In the genomic region with DNA sequence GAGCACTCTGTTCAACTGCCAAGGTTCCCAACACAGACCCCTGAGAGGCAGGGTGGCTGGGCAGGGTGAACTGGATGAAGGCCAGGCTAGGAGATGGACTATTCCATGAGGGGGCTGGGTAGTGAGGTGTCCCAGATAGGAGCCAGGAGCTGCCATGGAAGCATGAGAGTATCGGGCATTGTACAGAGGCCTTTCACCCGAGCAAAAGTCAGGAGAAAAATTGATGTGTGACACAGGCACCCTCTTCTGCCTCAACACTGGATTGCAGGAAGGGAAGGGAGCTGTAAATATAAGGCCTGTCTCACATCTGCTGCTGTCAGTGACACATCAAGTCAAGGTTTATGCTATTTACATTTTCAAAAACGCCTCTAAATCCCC, we compare ENCODE assay signal across 9 cellular contexts.
A peak's percentile ranks its signal among the peaks of the same experiment; 100 is the strongest.
DNase-seq lines count a peak whose midpoint lies in the region; ATAC-seq and TF ChIP-seq lines count a peak whose summit lies in the region.
"Had no signal": no experiment of that assay in that cellular context is flagged by ENCODE, and none has a peak within 500 bp of the region (broad histone marks: within the 10 kb centered on the region; RNA-seq: fewer than 3 reads in every experiment).

No MANE protein-coding gene starts in this region.

- H3K4me3 Mint-ChIP-seq in natural killer cell = no peak overlapping the region
- H3K4me3 Mint-ChIP-seq in natural killer cell treated with Interleukin-12 subunit alpha and Interleukin-12 subunit beta and Interleukin-15 and Interleukin-18, amount 100 ng/mL, for 72 hours = no peak overlapping the region
- no peak overlapping the region for H3K4me3 Mint-ChIP-seq in activated CD4-positive, alpha-beta T cell treated with anti-CD3 and anti-CD28 coated beads, Interleukin-2, amount 10 ng/mL, durations not matched to agents 7 days and 5 days
- H3K4me3 Mint-ChIP-seq: CD4-positive, CD25-positive, alpha-beta regulatory T cell had no signal

- H3K4me3 ChIP-seq in colonic mucosa (no peak overlapping the region), lung (no peak overlapping the region)

- 79 to 83% methylated on average over 3 of the region's 3 CpGs for WGBS in lung, 2 donors

- H3K27me3 Mint-ChIP-seq in natural killer cell (ENCODE audit: low read depth in 2 of 2) = no peaks in the 10 kb centered on the region
- H3K27me3 Mint-ChIP-seq in natural killer cell treated with Interleukin-12 subunit alpha and Interleukin-12 subunit beta and Interleukin-15 and Interleukin-18, amount 100 ng/mL, for 72 hours = no peaks in the 10 kb centered on the region
- no peaks in the 10 kb centered on the region for H3K27me3 Mint-ChIP-seq in activated CD4-positive, alpha-beta T cell treated with anti-CD3 and anti-CD28 coated beads, Interleukin-2, amount 10 ng/mL, durations not matched to agents 7 days and 5 days
- H3K27me3 Mint-ChIP-seq: CD4-positive, CD25-positive, alpha-beta regulatory T cell had no signal

- H3K9me3 ChIP-seq in colonic mucosa = no peaks in the 10 kb centered on the region
- H3K9me3 ChIP-seq in lung (ENCODE audit: control insufficient read depth in 2 of 2, insufficient read depth in 1 of 2, low read length in 1 of 2) = peaks cover 0 to 1% of the 10 kb centered on the region in 2 donors

- H3K4me1 ChIP-seq in colonic mucosa = no peaks in the 10 kb centered on the region
- peaks cover 4 to 5% of the 10 kb centered on the region in 2 donors for H3K4me1 ChIP-seq in lung (ENCODE audit: control insufficient read depth in 2 of 2, insufficient read depth in 2 of 2, low read length in 2 of 2)

- intact Hi-C loops in natural killer cell (cut with micrococcal nuclease) (loop anchor here (1.0 to 2.0 kb wide), 3 partner anchors 75 to 242 kb away; a partner anchor contains a TSS), colonic mucosa (cut with DNase I) (loop anchor here (2.0 to 10.0 kb wide), 2 partner anchors 127 to 159 kb away; a partner anchor contains a TSS)

- POLR2A ChIA-PET in activated CD4-positive, alpha-beta T cell treated with anti-CD3 and anti-CD28 coated beads, Interleukin-2, amount 10 ng/mL, durations not matched to agents 7 days and 5 days (lab: Charles Lee) = no interaction called here

- no peaks in the 10 kb centered on the region for H3K36me3 Mint-ChIP-seq in natural killer cell
- no peaks in the 10 kb centered on the region for H3K36me3 Mint-ChIP-seq in natural killer cell treated with Interleukin-12 subunit alpha and Interleukin-12 subunit beta and Interleukin-15 and Interleukin-18, amount 100 ng/mL, for 72 hours
- peaks cover 31% of the 10 kb centered on the region for H3K36me3 Mint-ChIP-seq in activated CD4-positive, alpha-beta T cell treated with anti-CD3 and anti-CD28 coated beads, Interleukin-2, amount 10 ng/mL, durations not matched to agents 7 days and 5 days (ENCODE audit: low read depth)

- ATAC-seq in natural killer cell (no peak), lung (ENCODE audit: insufficient read depth, low FRiP score) (no peak), HG03095 (IDR thresholded peaks at IDR 0.05; ENCODE audit: unreplicated experiment) (no peak)
- no peak for ATAC-seq in natural killer cell treated with Interleukin-12 subunit alpha and Interleukin-12 subunit beta and Interleukin-15 and Interleukin-18, amount 100 ng/mL, for 72 hours

- H3K27me3 ChIP-seq in colonic mucosa = no peaks in the 10 kb centered on the region
- H3K27me3 ChIP-seq in lung (ENCODE audit: control insufficient read depth, insufficient read depth) = no peaks in the 10 kb centered on the region

- no peaks in the 10 kb centered on the region for H3K36me3 ChIP-seq in colonic mucosa
- peaks cover 9 to 47% of the 10 kb centered on the region in 2 donors for H3K36me3 ChIP-seq in lung (ENCODE audit: control insufficient read depth in 2 of 2, insufficient read depth in 2 of 2, low read length in 2 of 2)

- no peaks in the 10 kb centered on the region for H3K9me3 Mint-ChIP-seq in natural killer cell
- H3K9me3 Mint-ChIP-seq in natural killer cell treated with Interleukin-12 subunit alpha and Interleukin-12 subunit beta and Interleukin-15 and Interleukin-18, amount 100 ng/mL, for 72 hours = no peaks in the 10 kb centered on the region
- no peaks in the 10 kb centered on the region for H3K9me3 Mint-ChIP-seq in activated CD4-positive, alpha-beta T cell treated with anti-CD3 and anti-CD28 coated beads, Interleukin-2, amount 10 ng/mL, durations not matched to agents 7 days and 5 days
- H3K9me3 Mint-ChIP-seq: CD4-positive, CD25-positive, alpha-beta regulatory T cell had no signal

- peak overlapping the region; percentile 39 to 62 for H3K27ac Mint-ChIP-seq in natural killer cell
- H3K27ac Mint-ChIP-seq in natural killer cell treated with Interleukin-12 subunit alpha and Interleukin-12 subunit beta and Interleukin-15 and Interleukin-18, amount 100 ng/mL, for 72 hours = peak overlapping the region in 1 of 2 donors; percentile 74
- no peak overlapping the region for H3K27ac Mint-ChIP-seq in activated CD4-positive, alpha-beta T cell treated with anti-CD3 and anti-CD28 coated beads, Interleukin-2, amount 10 ng/mL, durations not matched to agents 7 days and 5 days
- H3K27ac Mint-ChIP-seq: CD4-positive, CD25-positive, alpha-beta regulatory T cell had no signal

- H3K27ac ChIP-seq in colonic mucosa (peak overlapping the region; percentile 6), lung (ENCODE audit: low read depth in 1 of 2, low read length in 1 of 2) (peak overlapping the region; percentile 42 to 74)

- no peak for TF ChIP-seq CTCF in natural killer cell (IDR thresholded peaks at IDR 0.05)
- TF ChIP-seq CTCF in colonic mucosa (IDR thresholded peaks at IDR 0.05) = no peak
- no peak for TF ChIP-seq CTCF in lung (IDR thresholded peaks at IDR 0.05; ENCODE audit: control extremely low read depth, extremely low read depth)

- no peak overlapping the region for H3K9ac ChIP-seq in colonic mucosa (ENCODE audit: low read depth in 2 of 2, low read length in 2 of 2)

- DNase-seq in natural killer cell (no peak), colonic mucosa (no peak), lung (ENCODE audit: low spot score) (no peak), DMS53 treated with DMSO at 0.1 percent for 48 hours (lab: John Stamatoyannopoulos, UW; ENCODE audit: unreplicated experiment) (no peak)
- no peak for DNase-seq in natural killer cell treated with Interleukin-12 subunit alpha and Interleukin-12 subunit beta and Interleukin-15 and Interleukin-18, amount 100 ng/mL, for 72 hours (ENCODE audit: low spot score)
- no peak for DNase-seq in activated CD4-positive, alpha-beta T cell treated with anti-CD3 and anti-CD28 coated beads, Interleukin-2, amount 10 ng/mL, durations not matched to agents 7 days and 5 days
- DNase-seq in activated CD4-positive, CD25-positive, alpha-beta regulatory T cell treated with anti-CD3 and anti-CD28 coated beads, Interleukin-2, amount 50 U/mL, for 72 hours = no peak

- CTCF ChIA-PET in activated CD4-positive, alpha-beta T cell treated with anti-CD3 and anti-CD28 coated beads, Interleukin-2, amount 10 ng/mL, durations not matched to agents 7 days and 5 days (lab: Charles Lee) = interaction anchor here (1.1 to 1.8 kb wide), 5 partner anchors 9 to 126 kb away, joined by 3 to 4 read pairs (median 3); no protein-coding TSS in a partner anchor

- H3K4me1 Mint-ChIP-seq in natural killer cell = no peaks in the 10 kb centered on the region
- peaks cover 0 to 5% of the 10 kb centered on the region in 2 donors for H3K4me1 Mint-ChIP-seq in natural killer cell treated with Interleukin-12 subunit alpha and Interleukin-12 subunit beta and Interleukin-15 and Interleukin-18, amount 100 ng/mL, for 72 hours (ENCODE audit: low read depth in 2 of 2)
- H3K4me1 Mint-ChIP-seq in activated CD4-positive, alpha-beta T cell treated with anti-CD3 and anti-CD28 coated beads, Interleukin-2, amount 10 ng/mL, durations not matched to agents 7 days and 5 days = peaks cover 17% of the 10 kb centered on the region
